In the genomic region with DNA sequence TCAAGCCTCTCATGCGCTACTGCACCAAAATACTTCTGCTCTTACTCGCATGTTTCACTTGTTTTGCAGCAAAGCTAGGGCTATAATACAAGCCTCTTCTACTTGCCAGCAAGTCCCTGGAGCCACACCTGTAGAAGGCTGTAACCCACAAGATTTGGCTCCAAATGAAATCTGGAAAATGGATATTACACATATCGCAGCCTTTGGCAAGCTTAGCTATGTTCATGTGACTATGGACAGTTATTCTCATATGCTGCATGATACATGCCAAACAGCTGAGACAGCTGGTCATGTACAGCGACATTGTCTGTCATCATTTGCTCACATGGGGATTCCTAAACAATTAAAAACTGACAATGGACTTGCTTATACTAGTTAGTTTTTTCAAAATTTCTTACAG, we compare ENCODE assay signal across 20 cellular contexts.
"Had no signal": no experiment of that assay in that cellular context is flagged by ENCODE, and none has a peak within 500 bp of the region (broad histone marks: within the 10 kb centered on the region; RNA-seq: fewer than 3 reads in every experiment).

No MANE protein-coding gene starts in this region.

- H3K27me3 ChIP-seq: tibial artery had no signal

- H3K4me1 ChIP-seq: left ventricle myocardium inferior, prostate gland, tibial artery had no signal

- H3K27me3 Mint-ChIP-seq: activated naive CD8-positive, alpha-beta T cell treated with anti-CD3 and anti-CD28 coated beads, Interleukin-2, amount 10 ng/mL, durations not matched to agents 7 days and 5 days; stimulated activated naive CD8-positive, alpha-beta T cell treated with anti-CD3 and anti-CD28 coated beads, Interleukin-15, amount 100 ng/mL, for 72 hours; T-cell had no signal

- H3K9me3 ChIP-seq: prostate gland had no signal

- H3K36me3 Mint-ChIP-seq: activated naive CD8-positive, alpha-beta T cell treated with anti-CD3 and anti-CD28 coated beads, Interleukin-2, amount 10 ng/mL, durations not matched to agents 7 days and 5 days; natural killer cell; stimulated activated effector memory CD8-positive, alpha-beta T cell treated with anti-CD3 and anti-CD28 coated beads, Interleukin-12 subunit alpha, Interleukin-12 subunit beta, amount 100 ng/mL, for 72 hours; T-cell had no signal

- DNase-seq: activated CD4-positive, alpha-beta T cell treated with anti-CD3 and anti-CD28 coated beads for 1 hour; activated CD4-positive, alpha-beta T cell treated with anti-CD3 and anti-CD28 coated beads, Interleukin-2, amount 50 U/mL, for 48 hours; activated CD8-positive, alpha-beta memory T cell treated with anti-CD3 and anti-CD28 coated beads, Interleukin-2, amount 50 U/mL, for 48 hours; activated effector memory CD4-positive, alpha-beta T cell treated with Interleukin-2 at 50 U/mL for 16 hours; activated naive CD4-positive, alpha-beta T cell treated with anti-CD3 and anti-CD28 coated beads for 36 hours; activated naive CD8-positive, alpha-beta T cell treated with anti-CD3 and anti-CD28 coated beads, Interleukin-2, amount 10 ng/mL, durations not matched to agents 7 days and 5 days; activated T-cell treated with anti-CD3 and anti-CD28 coated beads, Interleukin-2, amount 50 U/mL, for 4 hours; amniotic stem cell; cortex of kidney; endodermal cell; hypothalamus; left ventricle myocardium inferior; natural killer cell; stimulated activated CD4-positive, alpha-beta T cell treated with anti-CD3 and anti-CD28 coated beads, Interleukin-2, amount 100 ng/mL, for 24 hours; stimulated activated naive CD8-positive, alpha-beta T cell treated with anti-CD3 and anti-CD28 coated beads, Interleukin-15, amount 100 ng/mL, for 72 hours; T-cell; tibial artery had no signal

- H3K4me3 Mint-ChIP-seq: activated naive CD4-positive, alpha-beta T cell treated with anti-CD3 and anti-CD28 coated beads for 36 hours; activated naive CD8-positive, alpha-beta T cell treated with anti-CD3 and anti-CD28 coated beads, Interleukin-2, amount 10 ng/mL, durations not matched to agents 7 days and 5 days; activated T-cell treated with anti-CD3 and anti-CD28 coated beads, Interleukin-2, amount 50 U/mL, for 4 hours; endodermal cell; natural killer cell; stimulated activated effector memory CD8-positive, alpha-beta T cell treated with anti-CD3 and anti-CD28 coated beads, Interleukin-12 subunit alpha, Interleukin-12 subunit beta, amount 100 ng/mL, for 72 hours; stimulated activated naive CD8-positive, alpha-beta T cell treated with anti-CD3 and anti-CD28 coated beads, Interleukin-15, amount 100 ng/mL, for 72 hours; T-cell had no signal

- ATAC-seq: activated T-cell treated with anti-CD3 and anti-CD28 coated beads, Interleukin-2, amount 50 U/mL, for 4 hours; natural killer cell; stimulated activated effector memory CD8-positive, alpha-beta T cell treated with anti-CD3 and anti-CD28 coated beads, Interleukin-12 subunit alpha, Interleukin-12 subunit beta, amount 100 ng/mL, for 72 hours; stimulated activated naive CD8-positive, alpha-beta T cell treated with anti-CD3 and anti-CD28 coated beads, Interleukin-15, amount 100 ng/mL, for 72 hours; T-cell had no signal

- H3K4me3 ChIP-seq: left ventricle myocardium inferior, prostate gland, skin epidermis, tibial artery had no signal

- H3K9me3 Mint-ChIP-seq: activated naive CD4-positive, alpha-beta T cell treated with anti-CD3 and anti-CD28 coated beads for 36 hours had no signal

- H3K36me3 ChIP-seq: left ventricle myocardium inferior, prostate gland, tibial artery had no signal

- H3K27ac Mint-ChIP-seq: activated naive CD4-positive, alpha-beta T cell treated with anti-CD3 and anti-CD28 coated beads for 36 hours; activated naive CD8-positive, alpha-beta T cell treated with anti-CD3 and anti-CD28 coated beads, Interleukin-2, amount 10 ng/mL, durations not matched to agents 7 days and 5 days; endodermal cell; natural killer cell; stimulated activated effector memory CD8-positive, alpha-beta T cell treated with anti-CD3 and anti-CD28 coated beads, Interleukin-12 subunit alpha, Interleukin-12 subunit beta, amount 100 ng/mL, for 72 hours; stimulated activated naive CD8-positive, alpha-beta T cell treated with anti-CD3 and anti-CD28 coated beads, Interleukin-15, amount 100 ng/mL, for 72 hours; T-cell had no signal

- H3K27ac ChIP-seq: left ventricle myocardium inferior, prostate gland, skin epidermis, tibial artery had no signal

- H3K4me1 Mint-ChIP-seq: activated naive CD8-positive, alpha-beta T cell treated with anti-CD3 and anti-CD28 coated beads, Interleukin-2, amount 10 ng/mL, durations not matched to agents 7 days and 5 days; endodermal cell; natural killer cell; stimulated activated effector memory CD8-positive, alpha-beta T cell treated with anti-CD3 and anti-CD28 coated beads, Interleukin-12 subunit alpha, Interleukin-12 subunit beta, amount 100 ng/mL, for 72 hours; stimulated activated naive CD8-positive, alpha-beta T cell treated with anti-CD3 and anti-CD28 coated beads, Interleukin-15, amount 100 ng/mL, for 72 hours; T-cell had no signal
